ENCODE assay signal across 8 cellular contexts in the genomic region with DNA sequence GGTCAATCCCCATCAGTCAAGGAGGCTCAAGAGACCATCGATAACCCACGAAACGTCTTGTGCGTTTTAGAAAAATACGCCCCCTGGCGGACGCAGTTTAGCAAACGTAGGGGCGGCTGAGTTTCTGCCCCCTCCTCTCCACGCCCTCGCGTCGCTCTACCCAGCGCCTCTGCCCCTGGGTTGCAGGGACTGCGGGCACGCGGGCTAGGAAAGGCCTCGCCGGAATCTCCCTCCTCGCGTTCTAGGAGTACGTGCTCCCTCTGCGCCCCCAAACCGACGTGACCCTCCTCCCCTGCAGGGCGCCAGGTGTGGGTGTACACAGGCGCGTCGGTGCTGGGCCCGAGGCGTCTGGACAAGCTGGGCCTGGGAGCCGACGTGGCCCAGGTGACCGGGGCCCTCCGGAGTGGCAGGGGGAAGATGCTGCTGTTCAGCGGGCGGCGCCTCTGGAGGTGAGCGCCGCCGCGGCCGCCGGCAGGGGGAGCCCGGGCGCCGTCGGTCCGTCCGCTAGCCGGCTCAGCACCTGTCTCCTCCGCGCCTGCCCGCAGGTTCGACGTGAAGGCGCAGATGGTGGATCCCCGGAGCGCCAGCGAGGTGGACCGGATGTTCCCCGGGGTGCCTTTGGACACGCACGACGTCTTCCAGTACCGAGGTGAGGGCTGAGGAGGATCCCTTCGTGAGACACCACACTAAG. TPM values are rescaled to one million over a fixed set of nuclear protein-coding genes. Genes with fewer than 3 reads are reported as not detected.
DNase-seq lines count a peak whose midpoint lies in the region; ATAC-seq and TF ChIP-seq lines count a peak whose summit lies in the region.

No MANE protein-coding gene starts in this region.

- H3K9me3 ChIP-seq in OCI-LY7 (ENCODE audit: low read length) (peaks cover 9% of the 10 kb centered on the region; the same call in 1 of the 2 replicates), ovary (no peaks in the 10 kb centered on the region)

- peaks cover 2% of the 10 kb centered on the region for H3K4me1 ChIP-seq in ACC112 (ENCODE audit: control insufficient read depth, insufficient read depth, low read length, unreplicated experiment)
- peaks cover 9% of the 10 kb centered on the region for H3K4me1 ChIP-seq in OCI-LY7 (ENCODE audit: insufficient read depth, low read length, poor library complexity, severe bottlenecking)
- H3K4me1 ChIP-seq in ovary (ENCODE audit: insufficient read depth): no peaks in the 10 kb centered on the region

- no peaks in the 10 kb centered on the region for H3K36me3 Mint-ChIP-seq in IgD-negative memory B cell
- H3K36me3 Mint-ChIP-seq in activated T-cell treated with anti-CD3 and anti-CD28 coated beads, Interleukin-2, amount 50 U/mL, for 24 hours (ENCODE audit: low read depth): no peaks in the 10 kb centered on the region

- peaks cover 47% of the 10 kb centered on the region for H3K27me3 Mint-ChIP-seq in IgD-negative memory B cell
- H3K27me3 Mint-ChIP-seq in activated T-cell treated with anti-CD3 and anti-CD28 coated beads, Interleukin-2, amount 50 U/mL, for 24 hours: peaks cover 62% of the 10 kb centered on the region

- H3K4me2 ChIP-seq in OCI-LY7 (ENCODE audit: low read length): peak overlapping the region; percentile 60

- no peaks in the 10 kb centered on the region for H4K20me1 ChIP-seq in OCI-LY7 (ENCODE audit: insufficient read depth, low read length)

- H3K4me3 ChIP-seq in ACC112 (ENCODE audit: low read depth, low read length) (0 out of 2 replicates have a peak overlapping the region, but pooled peaks have one; percentile 13), OCI-LY7 (ENCODE audit: low read depth, low read length, poor library complexity, severe bottlenecking) (peak overlapping the region; percentile 45), ovary (no peak overlapping the region)

- POLR2A ChIA-PET in OCI-LY7 (lab: Charles Lee): no interaction called here

- H2AFZ ChIP-seq in ACC112 (ENCODE audit: low read length, unreplicated experiment): no peak overlapping the region
- peak overlapping the region; percentile 32; the same call in 1 of the 2 replicates for H2AFZ ChIP-seq in OCI-LY7 (ENCODE audit: low read length)

- H3K27me3 ChIP-seq in ACC112 (ENCODE audit: insufficient read depth, low read length) (peaks cover 38% of the 10 kb centered on the region), ovary (peaks cover 5% of the 10 kb centered on the region)

- H3K27ac Mint-ChIP-seq in IgD-negative memory B cell: peak overlapping the region; percentile 31 to 88 (median 71)
- H3K27ac Mint-ChIP-seq in activated T-cell treated with anti-CD3 and anti-CD28 coated beads, Interleukin-2, amount 50 U/mL, for 24 hours: no peak overlapping the region

- DNase-seq in OCI-LY7 (ENCODE audit: low spot score) (peak; percentile 81), fibroblast of peridontal ligament (ENCODE audit: extremely low read depth) (peak; percentile 25), ovary (peak; percentile 22 to 70 (median 41)), hippocampal formation (lab: John Stamatoyannopoulos, UW) (no peak)
- DNase-seq in activated T-cell treated with anti-CD3 and anti-CD28 coated beads, Interleukin-2, amount 50 U/mL, for 24 hours: peak; percentile 82

- TF ChIP-seq POLR2A in ovary (IDR thresholded peaks at IDR 0.05): no peak

- no peaks in the 10 kb centered on the region for H3K36me3 ChIP-seq in ACC112 (ENCODE audit: insufficient read depth, low read length)
- H3K36me3 ChIP-seq in OCI-LY7 (ENCODE audit: insufficient read depth, low read length): no peaks in the 10 kb centered on the region
- no peaks in the 10 kb centered on the region for H3K36me3 ChIP-seq in ovary

- CTCF ChIA-PET in OCI-LY7 (lab: Charles Lee; ENCODE audit: unreplicated experiment): interaction anchor here (0.8 kb wide), 1 partner anchor 11 kb away, joined by 3 read pairs; no protein-coding TSS in a partner anchor

- no peaks in the 10 kb centered on the region for H3K79me2 ChIP-seq in ACC112 (ENCODE audit: control insufficient read depth, insufficient read depth, low read length, unreplicated experiment)
- H3K79me2 ChIP-seq in OCI-LY7 (ENCODE audit: insufficient read depth, low read depth, low read length): no peaks in the 10 kb centered on the region

- H3K4me1 Mint-ChIP-seq in IgD-negative memory B cell: peaks cover 21 to 26% (median 25%) of the 10 kb centered on the region in 3 donors
- peaks cover 40% of the 10 kb centered on the region for H3K4me1 Mint-ChIP-seq in activated T-cell treated with anti-CD3 and anti-CD28 coated beads, Interleukin-2, amount 50 U/mL, for 24 hours (ENCODE audit: low read depth)

- ATAC-seq in GM18909 (IDR thresholded peaks at IDR 0.05; ENCODE audit: poor library complexity, unreplicated experiment): peak; percentile 78

- no TSS peak for BruUV-seq in OCI-LY7 (replicated peaks; lab: Mats Ljungman, UMichigan)

- peak overlapping the region; percentile 43 to 87 (median 74) for H3K4me3 Mint-ChIP-seq in IgD-negative memory B cell
- peak overlapping the region; percentile 32 for H3K4me3 Mint-ChIP-seq in activated T-cell treated with anti-CD3 and anti-CD28 coated beads, Interleukin-2, amount 50 U/mL, for 24 hours

- H3K27ac ChIP-seq in ACC112 (ENCODE audit: low read depth, low read length): no peak overlapping the region
- no peak overlapping the region for H3K27ac ChIP-seq in OCI-LY7 (ENCODE audit: low read depth, low read length, poor library complexity, severe bottlenecking)
- H3K27ac ChIP-seq in ovary: no peak overlapping the region

- intact Hi-C loops in OCI-LY7 (cut with micrococcal nuclease; ENCODE audit: unreplicated experiment): loop anchor here (1.0 kb wide), 1 partner anchor 27 kb away; no protein-coding TSS in a partner anchor
- intact Hi-C loops in ovary (cut with DNase I): loop anchor here in 1 of 4 donors (5.0 kb wide), 1 partner anchor 73 kb away; the partner anchor contains the start of gene NCOA5

- WGBS in ovary, 3 donors: 1 to 2% (median 1%) methylated on average over 59 to 67 of the region's 67 CpGs

- TF ChIP-seq CTCF in OCI-LY7 (conservative IDR thresholded peaks at IDR 0.05; ENCODE audit: low read length): peak; percentile 88
- TF ChIP-seq CTCF in ovary (IDR thresholded peaks at IDR 0.05): peak; percentile 8 to 69 (median 52)

- H3K9me2 ChIP-seq in OCI-LY7 (ENCODE audit: insufficient read depth, low read length): no peaks in the 10 kb centered on the region

- no peak for TF ChIP-seq EP300 in ovary (IDR thresholded peaks at IDR 0.05)

- H3K9me3 Mint-ChIP-seq in IgD-negative memory B cell: peaks cover 0 to 8% (median 0%) of the 10 kb centered on the region in 3 donors
- H3K9me3 Mint-ChIP-seq in activated T-cell treated with anti-CD3 and anti-CD28 coated beads, Interleukin-2, amount 50 U/mL, for 24 hours: no peaks in the 10 kb centered on the region

RNA-seq across cellular contexts. Expression of gene MMP9, which starts 5.3 kb away (rescaled TPM):
- polyA plus RNA-seq in IgD-negative memory B cell (not detected), ovary (under 1 TPM; 0.16 to 0.25 TPM)
- total RNA-seq in OCI-LY7 (2014; rRNA removed; shearing (Covaris generic)): not detected in 2 replicates
- total RNA-seq in OCI-LY7 (2022) (not detected in 2 replicates), ovary (1 to 10 TPM in 2 of 7 donors, under 1 TPM in 5; 0.10 to 1.7 (median 0.28) TPM)

RNA-seq across cellular contexts. Expression of gene SLC12A5, which starts 15.0 kb away (rescaled TPM):
- polyA plus RNA-seq in IgD-negative memory B cell (0.11 TPM), ovary (1 to 10 TPM; 2.2 to 3.8 TPM)
- 0.18 and 3.8 TPM in 2 replicates for total RNA-seq in OCI-LY7 (2014; rRNA removed; shearing (Covaris generic))
- total RNA-seq in OCI-LY7 (2022) (10.3 and 11.0 TPM in 2 replicates), ovary (1 to 10 TPM in 5 of 7 donors, not detected in 2; 1.1 to 2.1 (median 1.3) TPM)

RNA-seq across cellular contexts. Expression of gene ZNF335, which starts 42.0 kb away (rescaled TPM):
- polyA plus RNA-seq in IgD-negative memory B cell (15.1 TPM), ovary (10 to 100 TPM in 1 of 2 donors, 1 to 10 TPM in 1; 3.5 to 15.7 TPM)
- 15.0 and 21.0 TPM in 2 replicates for total RNA-seq in OCI-LY7 (2014; rRNA removed; shearing (Covaris generic))
- total RNA-seq in OCI-LY7 (2022) (28.4 and 30.5 TPM in 2 replicates), ovary (10 to 100 TPM; 14.2 to 25.7 (median 20.0) TPM)

Comparison
In these comparisons a context has a peak if more than half of its experiments do, and no peak if none do; other contexts are left out.
1. DNase-seq: peak in OCI-LY7 (single experiment), activated T-cell treated with anti-CD3 and anti-CD28 coated beads, Interleukin-2, amount 50 U/mL, for 24 hours (single experiment), fibroblast of peridontal ligament (single experiment) and ovary (5 of 5); none in hippocampal formation (0 of 2).